8 cellular contexts compared by ENCODE assay signal in genomic region chr11:10314199-10315072, GRCh38. TPM values are rescaled to one million over a fixed set of nuclear protein-coding genes. Genes with fewer than 3 reads are reported as not detected.
A peak's percentile ranks its signal among the peaks of the same experiment; 100 is the strongest.
DNase-seq lines count a peak whose midpoint lies in the region; ATAC-seq and TF ChIP-seq lines count a peak whose summit lies in the region.

No MANE protein-coding gene starts in this region.

- DNase-seq in activated CD4-positive, alpha-beta T cell treated with anti-CD3 and anti-CD28 coated beads, Interleukin-2, amount 10 ng/mL, durations not matched to agents 24 days and 14 days: peak; percentile 83
- DNase-seq in activated CD4-positive, alpha-beta T cell treated with anti-CD3 and anti-CD28 coated beads, Interleukin-2, amount 50 U/mL, for 1 hour: no peak
- peak; percentile 56 for DNase-seq in LHCN-M2 (ENCODE audit: low read depth)
- DNase-seq in activated naive CD8-positive, alpha-beta T cell treated with anti-CD3 and anti-CD28 coated beads, Interleukin-2, amount 50 U/mL, for 24 hours: no peak
- peak; percentile 49 to 80 for DNase-seq in lung microvascular endothelial cell (ENCODE audit: low read depth in 2 of 2)
- DNase-seq in spleen: no peak
- no peak for DNase-seq in HPDE6-E6E7 (ENCODE audit: extremely low spot score)

- TF ChIP-seq POLR2A in spleen (IDR thresholded peaks at IDR 0.05): no peak

- peaks cover 0 to 35% (median 6%) of the 10 kb centered on the region in 6 donors for H3K4me1 ChIP-seq in spleen

- H3K27ac Mint-ChIP-seq in activated CD4-positive, alpha-beta T cell treated with anti-CD3 and anti-CD28 coated beads, Interleukin-2, amount 10 ng/mL, durations not matched to agents 24 days and 14 days: no peak overlapping the region
- no peak overlapping the region for H3K27ac Mint-ChIP-seq in activated naive CD8-positive, alpha-beta T cell treated with anti-CD3 and anti-CD28 coated beads, Interleukin-2, amount 50 U/mL, for 24 hours

- H3K4me1 Mint-ChIP-seq in activated CD4-positive, alpha-beta T cell treated with anti-CD3 and anti-CD28 coated beads, Interleukin-2, amount 10 ng/mL, durations not matched to agents 24 days and 14 days: peaks cover 25% of the 10 kb centered on the region
- peaks cover 28% of the 10 kb centered on the region for H3K4me1 Mint-ChIP-seq in activated naive CD8-positive, alpha-beta T cell treated with anti-CD3 and anti-CD28 coated beads, Interleukin-2, amount 50 U/mL, for 24 hours

- 44 to 57% (median 46%) methylated on average over 8 of the region's 8 CpGs for WGBS in spleen, 5 donors

- H3K4me3 ChIP-seq in spleen: no peak overlapping the region

- ATAC-seq in GM21786 (IDR thresholded peaks at IDR 0.05; ENCODE audit: unreplicated experiment): peak; percentile 62
- peak; percentile 36 for ATAC-seq in activated naive CD8-positive, alpha-beta T cell treated with anti-CD3 and anti-CD28 coated beads, Interleukin-2, amount 50 U/mL, for 24 hours

- peak overlapping the region in 1 of 8 donors; percentile 3 for H3K27ac ChIP-seq in spleen

- H3K9me3 ChIP-seq in spleen: no peaks in the 10 kb centered on the region

- H3K36me3 ChIP-seq in spleen: no peaks in the 10 kb centered on the region

- intact Hi-C loops in activated CD4-positive, alpha-beta T cell treated with anti-CD3 and anti-CD28 coated beads, Interleukin-2, amount 10 ng/mL, durations not matched to agents 24 days and 14 days (cut with micrococcal nuclease): no loop called here
- intact Hi-C loops in spleen (cut with DNase I; ENCODE audit: low total_unique reads): loop anchor here (5.0 kb wide), 1 partner anchor 552 kb away; no protein-coding TSS in a partner anchor

- H3K27me3 ChIP-seq in spleen (replicated peaks in 1 of 7): no peaks in the 10 kb centered on the region

- no peaks in the 10 kb centered on the region for H3K36me3 Mint-ChIP-seq in activated CD4-positive, alpha-beta T cell treated with anti-CD3 and anti-CD28 coated beads, Interleukin-2, amount 10 ng/mL, durations not matched to agents 24 days and 14 days (ENCODE audit: low read depth)
- H3K36me3 Mint-ChIP-seq in activated naive CD8-positive, alpha-beta T cell treated with anti-CD3 and anti-CD28 coated beads, Interleukin-2, amount 50 U/mL, for 24 hours (ENCODE audit: low read depth): no peaks in the 10 kb centered on the region

- no peak overlapping the region for H3K4me3 Mint-ChIP-seq in activated CD4-positive, alpha-beta T cell treated with anti-CD3 and anti-CD28 coated beads, Interleukin-2, amount 10 ng/mL, durations not matched to agents 24 days and 14 days
- H3K4me3 Mint-ChIP-seq in activated naive CD8-positive, alpha-beta T cell treated with anti-CD3 and anti-CD28 coated beads, Interleukin-2, amount 50 U/mL, for 24 hours: no peak overlapping the region

- no peaks in the 10 kb centered on the region for H3K9me3 Mint-ChIP-seq in activated CD4-positive, alpha-beta T cell treated with anti-CD3 and anti-CD28 coated beads, Interleukin-2, amount 10 ng/mL, durations not matched to agents 24 days and 14 days
- no peaks in the 10 kb centered on the region for H3K9me3 Mint-ChIP-seq in activated naive CD8-positive, alpha-beta T cell treated with anti-CD3 and anti-CD28 coated beads, Interleukin-2, amount 50 U/mL, for 24 hours

- H3K27me3 Mint-ChIP-seq in activated CD4-positive, alpha-beta T cell treated with anti-CD3 and anti-CD28 coated beads, Interleukin-2, amount 10 ng/mL, durations not matched to agents 24 days and 14 days: peaks cover 20% of the 10 kb centered on the region
- peaks cover 16% of the 10 kb centered on the region for H3K27me3 Mint-ChIP-seq in activated naive CD8-positive, alpha-beta T cell treated with anti-CD3 and anti-CD28 coated beads, Interleukin-2, amount 50 U/mL, for 24 hours

- TF ChIP-seq CTCF in spleen (IDR thresholded peaks at IDR 0.05 in 8 of 11, conservative IDR thresholded peaks at IDR 0.05 in 3 of 11): no peak

RNA-seq across cellular contexts. Expression of gene ADM, which starts 9.6 kb away (rescaled TPM):
- total RNA-seq in activated CD4-positive, alpha-beta T cell treated with anti-CD3 and anti-CD28 coated beads, Interleukin-2, amount 10 ng/mL, durations not matched to agents 24 days and 14 days: 5.1 and 7.4 TPM in 2 replicates
- total RNA-seq in LHCN-M2 (2014; rRNA removed) (160 and 164 TPM in 2 replicates), lung microvascular endothelial cell (167 and 785 TPM in 2 replicates), spleen (10 to 100 TPM; 25.6 to 88.0 (median 38.3) TPM)
- polyA plus RNA-seq in LHCN-M2 (2012): 146 TPM
- polyA plus RNA-seq in spleen: 1 to 10 TPM; 5.2 to 7.8 (median 7.3) TPM

RNA-seq across cellular contexts. Expression of gene SBF2, which starts 20.4 kb away (rescaled TPM):
- 7.1 and 9.1 TPM in 2 replicates for total RNA-seq in activated CD4-positive, alpha-beta T cell treated with anti-CD3 and anti-CD28 coated beads, Interleukin-2, amount 10 ng/mL, durations not matched to agents 24 days and 14 days
- 31.6 and 32.1 TPM in 2 replicates for total RNA-seq in LHCN-M2 (2014; rRNA removed)
- polyA plus RNA-seq in LHCN-M2 (2012): 10.4 TPM
- 26.6 and 50.8 TPM in 2 replicates for total RNA-seq in lung microvascular endothelial cell
- total RNA-seq in spleen: 10 to 100 TPM; 38.2 to 70.9 (median 67.3) TPM
- polyA plus RNA-seq in spleen: 1 to 10 TPM; 3.6 to 5.0 (median 4.3) TPM

Comparison
In these comparisons a context has a peak if more than half of its experiments do, and no peak if none do; other contexts are left out.
1. DNase-seq: peak in activated CD4-positive, alpha-beta T cell treated with anti-CD3 and anti-CD28 coated beads, Interleukin-2, amount 10 ng/mL, durations not matched to agents 24 days and 14 days (single experiment), LHCN-M2 (single experiment) and lung microvascular endothelial cell (2 of 2); none in activated CD4-positive, alpha-beta T cell treated with anti-CD3 and anti-CD28 coated beads, Interleukin-2, amount 50 U/mL, for 1 hour (single experiment), activated naive CD8-positive, alpha-beta T cell treated with anti-CD3 and anti-CD28 coated beads, Interleukin-2, amount 50 U/mL, for 24 hours (single experiment), spleen (single experiment) and HPDE6-E6E7 (single experiment).